24 cellular contexts compared by ENCODE assay signal in the genomic region with DNA sequence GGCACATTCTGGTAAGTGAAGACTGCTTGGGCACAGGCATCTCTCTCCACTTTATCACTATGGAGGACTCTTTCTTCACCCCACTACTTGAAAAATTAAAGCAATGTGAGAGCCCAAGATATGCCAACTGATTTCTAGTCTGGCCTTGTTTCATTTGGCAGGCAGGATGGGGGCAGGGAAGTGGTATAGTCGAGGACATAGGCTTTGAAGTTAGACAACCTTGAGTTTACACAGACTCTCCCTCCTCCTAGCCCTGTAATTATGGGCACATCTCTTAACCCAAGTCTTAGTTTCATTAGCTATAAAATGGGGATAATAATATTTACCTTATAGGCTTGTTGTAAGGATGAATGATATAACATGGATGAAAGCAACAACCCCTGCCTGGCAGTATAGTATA.
"Had no signal": no experiment of that assay in that cellular context is flagged by ENCODE, and none has a peak within 500 bp of the region (broad histone marks: within the 10 kb centered on the region; RNA-seq: fewer than 3 reads in every experiment).

No MANE protein-coding gene starts in this region.

- H3K4me1 ChIP-seq: foreskin keratinocyte had no signal

- H3K27ac Mint-ChIP-seq: dendritic cell treated with granulocyte-macrophage colony-stimulating factor and Interleukin-4, amounts not matched to agents 40 ng/mL and 50 ng/mL, for 4 days; effector memory CD8-positive, alpha-beta T cell; progenitor cell of endocrine pancreas; stimulated activated naive CD8-positive, alpha-beta T cell treated with anti-CD3 and anti-CD28 coated beads, Interleukin-15, amount 100 ng/mL, for 72 hours had no signal

- H3K27ac ChIP-seq: epithelial cell of prostate, foreskin keratinocyte, pancreas, uterus had no signal

- H3K36me3 Mint-ChIP-seq: naive B cell; stimulated activated naive B cell treated with anti-CD40 and anti-IgM and Interleukin-4, amounts not matched to agents 10 μg/mL and 1 μg/mL and 100 μg/mL, for 72 hours had no signal

- H3K9me3 Mint-ChIP-seq: dendritic cell treated with granulocyte-macrophage colony-stimulating factor and Interleukin-4, amounts not matched to agents 40 ng/mL and 50 ng/mL, for 4 days; effector memory CD8-positive, alpha-beta T cell; naive B cell; nephron; stimulated activated naive B cell treated with anti-CD40 and anti-IgM and Interleukin-4, amounts not matched to agents 10 μg/mL and 1 μg/mL and 100 μg/mL, for 72 hours; stimulated activated naive CD8-positive, alpha-beta T cell treated with anti-CD3 and anti-CD28 coated beads, Interleukin-15, amount 100 ng/mL, for 72 hours had no signal

- DNase-seq: effector memory CD8-positive, alpha-beta T cell; esophagus squamous epithelium; foreskin keratinocyte; heart left ventricle; hippocampal formation; left colon; left ventricle myocardium superior; mesenchymal stem cell; midbrain; naive B cell; occipital lobe; pancreas; right cardiac atrium; stimulated activated CD4-positive, alpha-beta T cell treated with anti-CD3 and anti-CD28 coated beads, Interleukin-4, amount 100 ng/mL, for 1 hour; stimulated activated CD8-positive, alpha-beta memory T cell treated with anti-CD3 and anti-CD28 coated beads, Interleukin-4, amount 100 ng/mL, for 48 hours; stimulated activated naive B cell treated with anti-CD40 and anti-IgM and Interleukin-4, amounts not matched to agents 10 μg/mL and 1 μg/mL and 100 μg/mL, for 72 hours; stimulated activated naive CD8-positive, alpha-beta T cell treated with anti-CD3 and anti-CD28 coated beads, Interleukin-15, amount 100 ng/mL, for 72 hours; trophoblast cell; uterus had no signal

- ATAC-seq: effector memory CD8-positive, alpha-beta T cell; foreskin keratinocyte; heart left ventricle; left colon; left ventricle myocardium superior; pancreas; right cardiac atrium; stimulated activated naive B cell treated with anti-CD40 and anti-IgM and Interleukin-4, amounts not matched to agents 10 μg/mL and 1 μg/mL and 100 μg/mL, for 72 hours; stimulated activated naive CD8-positive, alpha-beta T cell treated with anti-CD3 and anti-CD28 coated beads, Interleukin-15, amount 100 ng/mL, for 72 hours had no signal

- H3K27me3 ChIP-seq: esophagus squamous epithelium, foreskin keratinocyte, heart left ventricle, pancreas, uterus had no signal

- H3K36me3 ChIP-seq: esophagus squamous epithelium, heart left ventricle, pancreas, uterus had no signal

- H3K9me3 ChIP-seq: esophagus squamous epithelium, heart left ventricle, pancreas, uterus had no signal

- H3K4me3 Mint-ChIP-seq: dendritic cell treated with granulocyte-macrophage colony-stimulating factor and Interleukin-4, amounts not matched to agents 40 ng/mL and 50 ng/mL, for 4 days; effector memory CD8-positive, alpha-beta T cell; naive B cell; nephron; stimulated activated naive B cell treated with anti-CD40 and anti-IgM and Interleukin-4, amounts not matched to agents 10 μg/mL and 1 μg/mL and 100 μg/mL, for 72 hours; stimulated activated naive CD8-positive, alpha-beta T cell treated with anti-CD3 and anti-CD28 coated beads, Interleukin-15, amount 100 ng/mL, for 72 hours had no signal

- H3K27me3 Mint-ChIP-seq: progenitor cell of endocrine pancreas had no signal

- H3K4me3 ChIP-seq: esophagus squamous epithelium, heart left ventricle, lung, pancreas, uterus had no signal
